Comparison of ENCODE assay signal across 8 cellular contexts in genomic region chr10:92517034-92517655, GRCh38. TPM values are rescaled to one million over a fixed set of nuclear protein-coding genes. Genes with fewer than 3 reads are reported as not detected.
A peak's percentile ranks its signal among the peaks of the same experiment; 100 is the strongest.
DNase-seq lines count a peak whose midpoint lies in the region; ATAC-seq and TF ChIP-seq lines count a peak whose summit lies in the region.

No MANE protein-coding gene starts in this region.

- no peaks in the 10 kb centered on the region for H3K27me3 Mint-ChIP-seq in activated naive CD8-positive, alpha-beta T cell treated with anti-CD3 and anti-CD28 coated beads, Interleukin-2, amount 50 U/mL, for 24 hours

- no peaks in the 10 kb centered on the region for H3K9me3 ChIP-seq in sigmoid colon

- no peaks in the 10 kb centered on the region for H3K27me3 ChIP-seq in sigmoid colon

- no peak overlapping the region for H3K4me3 ChIP-seq in sigmoid colon

- WGBS in sigmoid colon, 2 donors, result 46 to 54% methylated on average over 3 of the region's 3 CpGs

- no peak overlapping the region for H3K4me3 Mint-ChIP-seq in activated naive CD8-positive, alpha-beta T cell treated with anti-CD3 and anti-CD28 coated beads, Interleukin-2, amount 50 U/mL, for 24 hours

- peak; percentile 46 for DNase-seq in D341Med (ENCODE audit: low spot score)
- DNase-seq in NCI-H1092 treated with DMSO at 0.1 percent for 48 hours (lab: John Stamatoyannopoulos, UW), result peak; percentile 32
- peak; percentile 58 for DNase-seq in T follicular helper cell (ENCODE audit: low read depth)
- DNase-seq in activated naive CD8-positive, alpha-beta T cell treated with anti-CD3 and anti-CD28 coated beads, Interleukin-2, amount 50 U/mL, for 24 hours, result peak; percentile 65
- no peak for DNase-seq in left ventricle myocardium superior
- DNase-seq in sigmoid colon, result peak; percentile 76

- no peaks in the 10 kb centered on the region for H3K9me3 Mint-ChIP-seq in activated naive CD8-positive, alpha-beta T cell treated with anti-CD3 and anti-CD28 coated beads, Interleukin-2, amount 50 U/mL, for 24 hours

- TF ChIP-seq CTCF in sigmoid colon (IDR thresholded peaks at IDR 0.05), result peak; percentile 35 to 69 (median 66)

- no peaks in the 10 kb centered on the region for H3K4me1 ChIP-seq in sigmoid colon

- H3K27ac Mint-ChIP-seq in activated naive CD8-positive, alpha-beta T cell treated with anti-CD3 and anti-CD28 coated beads, Interleukin-2, amount 50 U/mL, for 24 hours, result no peak overlapping the region

- H3K36me3 ChIP-seq in sigmoid colon, result peaks cover 0 to 22% (median 5%) of the 10 kb centered on the region in 4 donors

- intact Hi-C loops in left ventricle myocardium superior (cut with micrococcal nuclease), result loop anchor here (10.0 kb wide), 2 partner anchors 58 to 368 kb away; partner anchors contain the start of gene IDE
- intact Hi-C loops in sigmoid colon (cut with DNase I), result loop anchor here (1.0 to 10.0 kb wide), 3 partner anchors 57 to 178 kb away; partner anchors contain the start of genes IDE and KIF11

- H3K27ac ChIP-seq in sigmoid colon, result no peak overlapping the region

- peaks cover 5% of the 10 kb centered on the region for H3K36me3 Mint-ChIP-seq in activated naive CD8-positive, alpha-beta T cell treated with anti-CD3 and anti-CD28 coated beads, Interleukin-2, amount 50 U/mL, for 24 hours (ENCODE audit: low read depth)

- TF ChIP-seq EP300 in sigmoid colon (IDR thresholded peaks at IDR 0.05), result no peak

- H3K4me1 Mint-ChIP-seq in activated naive CD8-positive, alpha-beta T cell treated with anti-CD3 and anti-CD28 coated beads, Interleukin-2, amount 50 U/mL, for 24 hours, result peaks cover 2% of the 10 kb centered on the region

- peak; percentile 84 for ATAC-seq in GM21619 (IDR thresholded peaks at IDR 0.05; ENCODE audit: unreplicated experiment)
- ATAC-seq in activated naive CD8-positive, alpha-beta T cell treated with anti-CD3 and anti-CD28 coated beads, Interleukin-2, amount 50 U/mL, for 24 hours, result peak; percentile 89
- peak; percentile 81 for ATAC-seq in left ventricle myocardium superior
- no peak for ATAC-seq in GM21381 (IDR thresholded peaks at IDR 0.05; ENCODE audit: unreplicated experiment)

- no peak for TF ChIP-seq POLR2A in sigmoid colon (IDR thresholded peaks at IDR 0.05)

RNA-seq across cellular contexts. Expression of gene IDE, which starts 56.7 kb away (rescaled TPM):
- total RNA-seq in left ventricle myocardium superior (47.8 TPM), sigmoid colon (10 to 100 TPM; 23.3 to 32.9 (median 28.8) TPM)
- 10 to 100 TPM in 1 of 3 donors, 1 to 10 TPM in 2; 7.8 to 12.3 (median 9.6) TPM for polyA plus RNA-seq in sigmoid colon
